ENCODE assay signal across 19 cellular contexts in genomic region chr10:49700997-49701396, GRCh38. TPM values are rescaled to one million over a fixed set of nuclear protein-coding genes. Genes with fewer than 3 reads are reported as not detected.
DNase-seq lines count a peak whose midpoint lies in the region; ATAC-seq and TF ChIP-seq lines count a peak whose summit lies in the region.
"Had no signal": no experiment of that assay in that cellular context is flagged by ENCODE, and none has a peak within 500 bp of the region (broad histone marks: within the 10 kb centered on the region; RNA-seq: fewer than 3 reads in every experiment).

No MANE protein-coding gene starts in this region.

- POLR2A ChIA-PET in SK-N-SH (lab: Yijun Ruan, JAX) (no interaction called here), T-cell (lab: Charles Lee) (no interaction called here)

- H3K27ac ChIP-seq in SK-N-SH (ENCODE audit: low read depth in 2 of 2, low read length in 1 of 2) = no peak overlapping the region
- no peak overlapping the region for H3K27ac ChIP-seq in neural progenitor cell
- H3K27ac ChIP-seq: A549, foreskin keratinocyte, SK-N-MC had no signal

- no peaks in the 10 kb centered on the region for H3K79me2 ChIP-seq in SK-N-SH (ENCODE audit: insufficient read depth)
- no peaks in the 10 kb centered on the region for H3K79me2 ChIP-seq in neural progenitor cell (ENCODE audit: low read depth)

- H3K9me3 ChIP-seq in SK-N-SH (no peaks in the 10 kb centered on the region), neural progenitor cell (ENCODE audit: low read depth) (peaks cover 8% of the 10 kb centered on the region)
- H3K9me3 ChIP-seq: A549 had no signal

- H3K27ac Mint-ChIP-seq in neural progenitor cell = no peak overlapping the region
- no peak overlapping the region for H3K27ac Mint-ChIP-seq in T-cell
- H3K27ac Mint-ChIP-seq in natural killer cell = no peak overlapping the region
- H3K27ac Mint-ChIP-seq: activated CD4-positive, alpha-beta memory T cell treated with anti-CD3 and anti-CD28 coated beads, Interleukin-2, amount 10 ng/mL, durations not matched to agents 7 days and 5 days; nephron had no signal

- TF ChIP-seq CTCF in SK-N-SH (IDR thresholded peaks at IDR 0.05) = no peak
- TF ChIP-seq CTCF in neural progenitor cell (IDR thresholded peaks at IDR 0.05) = peak; percentile 28
- TF ChIP-seq CTCF in natural killer cell (IDR thresholded peaks at IDR 0.05) = no peak

- H4K20me1 ChIP-seq in SK-N-SH (ENCODE audit: insufficient read depth) = no peaks in the 10 kb centered on the region
- no peaks in the 10 kb centered on the region for H4K20me1 ChIP-seq in neural progenitor cell (ENCODE audit: low read depth)

- H3K4me3 ChIP-seq in SK-N-SH (ENCODE audit: low read depth in 2 of 2, low read length in 1 of 2) = no peak overlapping the region
- H3K4me3 ChIP-seq in neural progenitor cell = no peak overlapping the region
- H3K4me3 ChIP-seq: A549, lung, SK-N-MC had no signal

- H3K9ac ChIP-seq in SK-N-SH (no peak overlapping the region), neural progenitor cell (no peak overlapping the region)

- intact Hi-C loops in natural killer cell (cut with micrococcal nuclease) = no loop called here

- CTCF ChIA-PET in SK-N-SH (lab: Yijun Ruan, JAX) (no interaction called here), T-cell (lab: Charles Lee) (no interaction called here)

- H3K9me3 Mint-ChIP-seq in neural progenitor cell = peaks cover 5% of the 10 kb centered on the region
- no peaks in the 10 kb centered on the region for H3K9me3 Mint-ChIP-seq in T-cell
- H3K9me3 Mint-ChIP-seq in natural killer cell = no peaks in the 10 kb centered on the region
- H3K9me3 Mint-ChIP-seq: central memory CD8-positive, alpha-beta T cell had no signal

- peaks cover 2% of the 10 kb centered on the region for H3K4me1 Mint-ChIP-seq in neural progenitor cell
- H3K4me1 Mint-ChIP-seq in T-cell = no peaks in the 10 kb centered on the region
- H3K4me1 Mint-ChIP-seq in natural killer cell = no peaks in the 10 kb centered on the region
- H3K4me1 Mint-ChIP-seq: activated CD4-positive, alpha-beta memory T cell treated with anti-CD3 and anti-CD28 coated beads, Interleukin-2, amount 10 ng/mL, durations not matched to agents 7 days and 5 days; central memory CD8-positive, alpha-beta T cell; nephron had no signal

- ATAC-seq in SK-N-SH treated with all-trans-retinoic acid at 6 μM for 48 hours = peak; percentile 41; the same call in 1 of the 3 replicates
- no peak for ATAC-seq in T-cell (replicated peaks in 1 of 4)
- no peak for ATAC-seq in natural killer cell
- no peak for ATAC-seq in HG03095 (IDR thresholded peaks at IDR 0.05; ENCODE audit: unreplicated experiment)
- ATAC-seq: A549, foreskin keratinocyte, right cardiac atrium had no signal

- H3K27me3 ChIP-seq in SK-N-SH (ENCODE audit: insufficient read depth) (no peaks in the 10 kb centered on the region; the same call in 1 of the 2 replicates), neural progenitor cell (no peaks in the 10 kb centered on the region)

- WGBS in SK-N-SH (ENCODE audit: low lambda C conversion rate) = 31% methylated on average over 3 of the region's 3 CpGs

- no peak overlapping the region for H3K4me2 ChIP-seq in SK-N-SH
- no peak overlapping the region for H3K4me2 ChIP-seq in neural progenitor cell
- H3K4me2 ChIP-seq: A549 had no signal

- H3K9me2 ChIP-seq in SK-N-SH = no peaks in the 10 kb centered on the region

- no peak for TF ChIP-seq EP300 in SK-N-SH (IDR thresholded peaks at IDR 0.05; ENCODE audit: borderline replicate concordance in 1 of 2, low read depth in 1 of 2, low read length in 1 of 2)

- H3K27me3 Mint-ChIP-seq in neural progenitor cell (ENCODE audit: insufficient read depth, low read depth) (peaks cover 10% of the 10 kb centered on the region), T-cell (peaks cover 14 to 17% of the 10 kb centered on the region in 2 donors), natural killer cell (ENCODE audit: low read depth in 2 of 2) (peaks cover 0 to 6% of the 10 kb centered on the region in 2 donors)

- H3K36me3 ChIP-seq in SK-N-SH (replicated peaks in 1 of 2; ENCODE audit: control insufficient read depth in 1 of 2, insufficient read depth in 2 of 2, low read length in 1 of 2) = no peaks in the 10 kb centered on the region
- no peaks in the 10 kb centered on the region for H3K36me3 ChIP-seq in neural progenitor cell

- no peak for DNase-seq in SK-N-SH
- peak; percentile 12 to 45 for DNase-seq in NCI-H187 (lab: John Stamatoyannopoulos, UW)
- DNase-seq in NCI-H69 (lab: John Stamatoyannopoulos, UW) = peak; percentile 89
- DNase-seq in neural progenitor cell (ENCODE audit: low spot score) = peak; percentile 55
- DNase-seq in T-cell = no peak
- no peak for DNase-seq in natural killer cell
- DNase-seq: activated CD4-positive, alpha-beta memory T cell treated with anti-CD3 and anti-CD28 coated beads, Interleukin-2, amount 10 ng/mL, durations not matched to agents 7 days and 5 days; amniotic stem cell; foreskin keratinocyte; right cardiac atrium; stimulated activated CD4-positive, alpha-beta T cell treated with anti-CD3 and anti-CD28 coated beads, Interleukin-2, amount 100 ng/mL, for 24 hours had no signal

- H3K36me3 Mint-ChIP-seq in neural progenitor cell (no peaks in the 10 kb centered on the region), T-cell (no peaks in the 10 kb centered on the region), natural killer cell (no peaks in the 10 kb centered on the region)

- H3F3A ChIP-seq in SK-N-SH (replicated peaks; ENCODE audit: insufficient read depth) (no peaks in the 10 kb centered on the region), neural progenitor cell (ENCODE audit: low read depth) (no peaks in the 10 kb centered on the region)

- H2AFZ ChIP-seq in SK-N-SH (ENCODE audit: low read depth) = no peak overlapping the region
- no peak overlapping the region for H2AFZ ChIP-seq in neural progenitor cell (replicated peaks)

- TF ChIP-seq RAD21 in SK-N-SH (IDR thresholded peaks at IDR 0.05; ENCODE audit: low read length) = no peak

- H3K4me3 Mint-ChIP-seq in neural progenitor cell (no peak overlapping the region), T-cell (no peak overlapping the region), natural killer cell (no peak overlapping the region)
- H3K4me3 Mint-ChIP-seq: activated CD4-positive, alpha-beta memory T cell treated with anti-CD3 and anti-CD28 coated beads, Interleukin-2, amount 10 ng/mL, durations not matched to agents 7 days and 5 days; central memory CD8-positive, alpha-beta T cell; nephron had no signal

- no peaks in the 10 kb centered on the region for H3K4me1 ChIP-seq in SK-N-SH (ENCODE audit: control insufficient read depth in 1 of 2, insufficient read depth in 2 of 2, low read depth in 1 of 2, low read length in 1 of 2)
- H3K4me1 ChIP-seq in neural progenitor cell = no peaks in the 10 kb centered on the region
- H3K4me1 ChIP-seq: A549, foreskin keratinocyte had no signal

TF ChIP-seq in SK-N-SH treated with all-trans-retinoic acid at 6 μM for 48 hours, 23 proteins besides CTCF, POLR2A, EP300 and RAD21:
- TF ChIP-seq PPARA (CRISPR knock-in tag; IDR thresholded peaks at IDR 0.05; ENCODE audit: borderline replicate concordance) (no peak), CSRNP3 (CRISPR knock-in tag; IDR thresholded peaks at IDR 0.05) (no peak)

TF ChIP-seq in SK-N-SH, 30 proteins besides CTCF, POLR2A, EP300 and RAD21 (continues in another document):
- no peak for TF ChIP-seq NRF1 (IDR thresholded peaks at IDR 0.05; ENCODE audit: low read depth, low read length)
- TF ChIP-seq SIN3A (IDR thresholded peaks at IDR 0.05; ENCODE audit: borderline replicate concordance, low read depth, low read length) = no peak
- TF ChIP-seq RFX5 (IDR thresholded peaks at IDR 0.05; ENCODE audit: low read length) = no peak
- no peak for TF ChIP-seq GABPA (IDR thresholded peaks at IDR 0.05; ENCODE audit: low read depth)
- TF ChIP-seq EZH2phosphoT487 (IDR thresholded peaks at IDR 0.05; ENCODE audit: borderline replicate concordance, low read depth) = no peak
- no peak for TF ChIP-seq ZBTB33 (IDR thresholded peaks at IDR 0.05; ENCODE audit: borderline replicate concordance, low read depth)
- TF ChIP-seq RCOR1 (IDR thresholded peaks at IDR 0.05; ENCODE audit: low read length) = no peak
- no peak for TF ChIP-seq USF2 (IDR thresholded peaks at IDR 0.05; ENCODE audit: borderline replicate concordance, low read depth, low read length)
- no peak for TF ChIP-seq TEAD4 (IDR thresholded peaks at IDR 0.05; ENCODE audit: borderline replicate concordance, insufficient read depth)

RNA-seq across cellular contexts. Expression of gene C10orf53, which starts 21.5 kb away (rescaled TPM):
- 0.03 TPM in 1 of 2 replicates, not detected in the other for polyA plus RNA-seq in SK-N-SH (2012; rRNA removed)
- not detected in 2 replicates for polyA plus RNA-seq in SK-N-SH (2012; cell fraction: cytosol; rRNA removed)
- polyA plus RNA-seq in SK-N-SH (2012; cell fraction: nucleus; rRNA removed) = not detected in 2 replicates
- not detected in 2 replicates for total RNA-seq in neural progenitor cell (ENCODE audit: low replicate concordance)
- total RNA-seq in T-cell = not detected
- total RNA-seq in natural killer cell = not detected
- total RNA-seq: activated CD4-positive, alpha-beta memory T cell treated with anti-CD3 and anti-CD28 coated beads, Interleukin-2, amount 10 ng/mL, durations not matched to agents 7 days and 5 days; foreskin keratinocyte; right cardiac atrium; temporal lobe had no signal
- polyA plus RNA-seq: A549, foreskin keratinocyte, lung, right cardiac atrium had no signal

Comparison
In these comparisons a context has a peak if more than half of its experiments do, and no peak if none do; other contexts are left out.
1. DNase-seq: peak in NCI-H187 (2 of 2), NCI-H69 (single experiment) and neural progenitor cell (single experiment); none in SK-N-SH (single experiment), T-cell (0 of 34) and natural killer cell (single experiment).